Comparison of ENCODE assay signal across 1 cellular context in genomic region chr21:45736705-45737484, GRCh38.
TF ChIP-seq lines count a peak whose summit lies in the region.

No MANE protein-coding gene starts in this region.

TF ChIP-seq in HepG2, 621 proteins besides CTCF, POLR2A, EP300 and RAD21 (continued from another document):
- TF ChIP-seq ZXDC (CRISPR knock-in tag; IDR thresholded peaks at IDR 0.05) (no peak), KDM6A (CRISPR knock-in tag; IDR thresholded peaks at IDR 0.05; ENCODE audit: low read depth) (no peak), ZNF281 (CRISPR knock-in tag; IDR thresholded peaks at IDR 0.05; ENCODE audit: borderline replicate concordance) (no peak)
